In the genomic region with DNA sequence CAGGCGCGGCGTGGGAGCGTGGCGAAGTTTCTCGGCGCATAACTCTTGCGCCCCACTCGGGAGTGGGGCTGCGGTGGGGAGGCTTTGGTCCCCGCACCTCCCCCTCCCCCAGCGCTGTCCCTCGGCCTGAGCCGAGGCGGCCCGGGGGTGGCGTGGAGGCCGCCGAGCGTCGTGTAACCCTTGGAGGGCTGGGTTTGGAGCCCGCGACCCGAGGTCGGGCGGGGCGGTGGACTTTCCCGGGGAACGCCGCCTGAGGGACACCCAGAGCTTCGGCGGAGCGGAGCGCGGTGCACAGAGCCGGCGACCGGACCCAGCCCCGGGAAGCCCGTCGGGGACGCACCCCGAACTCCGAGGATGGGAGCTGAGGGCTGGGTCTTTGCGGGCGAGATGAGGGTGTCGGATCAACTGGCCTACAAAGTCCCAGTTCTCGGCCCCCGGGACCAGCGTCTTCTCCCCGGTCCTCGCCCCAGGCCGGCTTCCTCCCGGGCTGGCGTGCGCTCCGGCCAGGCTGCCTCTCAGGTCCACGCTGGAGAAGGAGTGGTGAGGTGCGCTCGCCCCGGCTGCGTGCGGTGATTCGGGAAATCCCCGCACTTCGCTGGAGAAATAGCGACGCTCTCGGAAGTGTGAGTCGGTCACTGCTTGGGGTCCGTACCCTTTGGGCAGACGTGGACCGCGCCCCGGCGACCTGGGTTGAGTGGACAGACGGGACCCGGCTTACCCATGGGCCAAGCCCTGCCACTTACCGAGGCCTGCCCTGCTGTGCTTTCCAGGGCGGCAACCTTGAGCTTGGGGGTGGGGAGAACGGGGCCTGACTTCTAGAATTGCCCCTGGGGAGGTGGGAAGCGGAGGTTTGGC, we compare ENCODE assay signal across 8 cellular contexts.
DNase-seq lines count a peak whose midpoint lies in the region; ATAC-seq and TF ChIP-seq lines count a peak whose summit lies in the region.

No MANE protein-coding gene starts in this region.

- H3K36me3 Mint-ChIP-seq in activated CD8-positive, alpha-beta memory T cell treated with anti-CD3 and anti-CD28 coated beads, Interleukin-2, amount 10 ng/mL, durations not matched to agents 7 days and 5 days: no peaks in the 10 kb centered on the region
- no peaks in the 10 kb centered on the region for H3K36me3 Mint-ChIP-seq in central memory CD8-positive, alpha-beta T cell (ENCODE audit: insufficient read depth)
- H3K36me3 Mint-ChIP-seq in type B pancreatic cell: no peaks in the 10 kb centered on the region

- H3K9me3 Mint-ChIP-seq in activated CD8-positive, alpha-beta memory T cell treated with anti-CD3 and anti-CD28 coated beads, Interleukin-2, amount 10 ng/mL, durations not matched to agents 7 days and 5 days (ENCODE audit: low read depth): no peaks in the 10 kb centered on the region
- no peaks in the 10 kb centered on the region for H3K9me3 Mint-ChIP-seq in central memory CD8-positive, alpha-beta T cell
- no peaks in the 10 kb centered on the region for H3K9me3 Mint-ChIP-seq in type B pancreatic cell

- CTCF ChIA-PET in activated CD8-positive, alpha-beta memory T cell treated with anti-CD3 and anti-CD28 coated beads, Interleukin-2, amount 10 ng/mL, durations not matched to agents 7 days and 5 days (lab: Charles Lee): interaction anchor here (0.6 to 5.2 kb wide), 4 partner anchors 10 to 282 kb away, joined by 3 to 46 read pairs (median 3); no protein-coding TSS in a partner anchor

- DNase-seq in activated CD8-positive, alpha-beta memory T cell treated with anti-CD3 and anti-CD28 coated beads, Interleukin-2, amount 10 ng/mL, durations not matched to agents 7 days and 5 days: no peak
- no peak for DNase-seq in activated CD8-positive, alpha-beta memory T cell treated with anti-CD3 and anti-CD28 coated beads, Interleukin-2, amount 50 U/mL, for 4 hours
- no peak for DNase-seq in central memory CD8-positive, alpha-beta T cell (ENCODE audit: low spot score in 2 of 2)
- DNase-seq in lung microvascular endothelial cell (ENCODE audit: low read depth in 2 of 2) (peak; percentile 44 to 63), type B pancreatic cell (ENCODE audit: extremely low spot score, unreplicated experiment) (no peak), DMS153 (lab: John Stamatoyannopoulos, UW) (no peak), putamen (ENCODE audit: low spot score) (no peak)

- H3K27me3 Mint-ChIP-seq in activated CD8-positive, alpha-beta memory T cell treated with anti-CD3 and anti-CD28 coated beads, Interleukin-2, amount 10 ng/mL, durations not matched to agents 7 days and 5 days: peaks cover 31% of the 10 kb centered on the region
- peaks cover 16% of the 10 kb centered on the region for H3K27me3 Mint-ChIP-seq in central memory CD8-positive, alpha-beta T cell
- H3K27me3 Mint-ChIP-seq in type B pancreatic cell: peaks cover 27% of the 10 kb centered on the region

- H3K4me1 Mint-ChIP-seq in activated CD8-positive, alpha-beta memory T cell treated with anti-CD3 and anti-CD28 coated beads, Interleukin-2, amount 10 ng/mL, durations not matched to agents 7 days and 5 days: peaks cover 14% of the 10 kb centered on the region
- no peaks in the 10 kb centered on the region for H3K4me1 Mint-ChIP-seq in central memory CD8-positive, alpha-beta T cell
- peaks cover 29% of the 10 kb centered on the region for H3K4me1 Mint-ChIP-seq in type B pancreatic cell (ENCODE audit: unreplicated experiment)

- no peak overlapping the region for H3K27ac Mint-ChIP-seq in activated CD8-positive, alpha-beta memory T cell treated with anti-CD3 and anti-CD28 coated beads, Interleukin-2, amount 10 ng/mL, durations not matched to agents 7 days and 5 days
- H3K27ac Mint-ChIP-seq in central memory CD8-positive, alpha-beta T cell (ENCODE audit: low read depth): no peak overlapping the region
- H3K27ac Mint-ChIP-seq in type B pancreatic cell: peak overlapping the region; percentile 89

- TF ChIP-seq CTCF in type B pancreatic cell (conservative IDR thresholded peaks at IDR 0.05): no peak

- no peak for ATAC-seq in activated CD8-positive, alpha-beta memory T cell treated with anti-CD3 and anti-CD28 coated beads, Interleukin-2, amount 10 ng/mL, durations not matched to agents 7 days and 5 days
- no peak for ATAC-seq in central memory CD8-positive, alpha-beta T cell (replicated peaks; ENCODE audit: extremely low read depth, poor library complexity, severe bottlenecking)
- no peak for ATAC-seq in HG02870 (IDR thresholded peaks at IDR 0.05; ENCODE audit: unreplicated experiment)

- peak overlapping the region; percentile 2 for H3K4me3 Mint-ChIP-seq in activated CD8-positive, alpha-beta memory T cell treated with anti-CD3 and anti-CD28 coated beads, Interleukin-2, amount 10 ng/mL, durations not matched to agents 7 days and 5 days
- H3K4me3 Mint-ChIP-seq in central memory CD8-positive, alpha-beta T cell: peak overlapping the region; percentile 66
- peak overlapping the region; percentile 77 for H3K4me3 Mint-ChIP-seq in type B pancreatic cell

Comparison
In these comparisons a context has a peak if more than half of its experiments do, and no peak if none do; other contexts are left out.
1. DNase-seq: peak in lung microvascular endothelial cell (2 of 2); none in activated CD8-positive, alpha-beta memory T cell treated with anti-CD3 and anti-CD28 coated beads, Interleukin-2, amount 10 ng/mL, durations not matched to agents 7 days and 5 days (single experiment), activated CD8-positive, alpha-beta memory T cell treated with anti-CD3 and anti-CD28 coated beads, Interleukin-2, amount 50 U/mL, for 4 hours (single experiment), central memory CD8-positive, alpha-beta T cell (0 of 2), type B pancreatic cell (single experiment), DMS153 (single experiment) and putamen (single experiment).
2. H3K4me3 Mint-ChIP-seq: peak in every context shown above with its lines; median percentile 77 in type B pancreatic cell; 66 in central memory CD8-positive, alpha-beta T cell; 2 in activated CD8-positive, alpha-beta memory T cell treated with anti-CD3 and anti-CD28 coated beads, Interleukin-2, amount 10 ng/mL, durations not matched to agents 7 days and 5 days.